ENCODE assay signal across 8 cellular contexts in the genomic region with DNA sequence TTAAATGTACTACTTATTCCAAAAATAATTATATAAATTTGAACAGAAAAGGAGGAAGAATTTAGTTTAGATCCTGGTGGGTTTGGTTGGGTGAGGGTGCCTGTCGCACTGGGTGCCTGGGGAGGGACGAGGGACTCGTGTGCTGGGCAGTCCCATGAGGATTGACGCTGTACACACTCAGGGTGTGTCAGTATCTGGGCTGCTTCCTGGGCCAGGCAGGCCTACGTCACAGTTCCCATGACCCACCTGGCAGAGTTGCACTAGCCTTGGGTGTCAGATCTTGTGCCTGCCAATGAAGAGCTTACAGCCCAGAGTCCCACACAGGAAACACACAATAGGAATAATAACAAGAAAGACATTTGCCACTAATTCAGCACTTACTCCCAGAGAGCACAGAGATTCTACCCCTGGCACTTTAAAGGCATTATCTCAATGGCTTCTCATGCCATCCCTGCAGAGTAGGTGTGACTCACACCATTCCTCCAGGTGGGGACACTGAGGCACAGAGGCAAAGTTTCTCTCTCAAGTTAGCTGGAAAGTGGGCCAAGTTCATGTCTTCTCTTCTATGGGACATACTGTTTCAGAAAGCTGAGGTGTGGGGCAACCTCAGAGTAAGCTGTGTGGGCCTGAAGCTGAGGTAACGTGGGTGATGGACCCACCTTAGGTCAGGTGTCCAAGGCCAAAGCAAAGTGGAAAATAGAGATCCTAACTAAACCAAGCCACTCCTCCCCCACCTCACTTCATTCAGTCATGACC. TPM values are rescaled to one million over a fixed set of nuclear protein-coding genes. Genes with fewer than 3 reads are reported as not detected.
DNase-seq lines count a peak whose midpoint lies in the region; ATAC-seq lines count a peak whose summit lies in the region.

No MANE protein-coding gene starts in this region.

- DNase-seq in left ventricle myocardium superior (peak; percentile 80), OCI-M1 (lab: John Stamatoyannopoulos, UW) (no peak), NOMO-1 (lab: John Stamatoyannopoulos, UW; ENCODE audit: unreplicated experiment in 2 of 2) (no peak), DMS53 treated with DMSO at 0.1 percent for 48 hours (lab: John Stamatoyannopoulos, UW; ENCODE audit: unreplicated experiment) (no peak)

- H3K4me1 Mint-ChIP-seq in activated T-helper 17 cell treated with anti-CD3 and anti-CD28 coated beads, Interleukin-2, amount 50 U/mL, for 72 hours: peaks cover 20% of the 10 kb centered on the region
- peaks cover 47% of the 10 kb centered on the region for H3K4me1 Mint-ChIP-seq in stimulated activated memory B cell treated with anti-CD40 and anti-IgM and Interleukin-4, amounts not matched to agents 10 μg/mL and 1 μg/mL and 100 μg/mL, for 72 hours

- H3K27me3 Mint-ChIP-seq in activated T-helper 17 cell treated with anti-CD3 and anti-CD28 coated beads, Interleukin-2, amount 50 U/mL, for 72 hours: no peaks in the 10 kb centered on the region
- no peaks in the 10 kb centered on the region for H3K27me3 Mint-ChIP-seq in stimulated activated memory B cell treated with anti-CD40 and anti-IgM and Interleukin-4, amounts not matched to agents 10 μg/mL and 1 μg/mL and 100 μg/mL, for 72 hours

- H3K9me3 Mint-ChIP-seq in activated T-helper 17 cell treated with anti-CD3 and anti-CD28 coated beads, Interleukin-2, amount 50 U/mL, for 72 hours: no peaks in the 10 kb centered on the region
- no peaks in the 10 kb centered on the region for H3K9me3 Mint-ChIP-seq in stimulated activated memory B cell treated with anti-CD40 and anti-IgM and Interleukin-4, amounts not matched to agents 10 μg/mL and 1 μg/mL and 100 μg/mL, for 72 hours

- peaks cover 8% of the 10 kb centered on the region for H3K36me3 Mint-ChIP-seq in activated T-helper 17 cell treated with anti-CD3 and anti-CD28 coated beads, Interleukin-2, amount 50 U/mL, for 72 hours (ENCODE audit: low read depth)
- peaks cover 19% of the 10 kb centered on the region for H3K36me3 Mint-ChIP-seq in stimulated activated memory B cell treated with anti-CD40 and anti-IgM and Interleukin-4, amounts not matched to agents 10 μg/mL and 1 μg/mL and 100 μg/mL, for 72 hours

- intact Hi-C loops in left ventricle myocardium superior (cut with micrococcal nuclease): no loop called here

- ATAC-seq in HG03378 (IDR thresholded peaks at IDR 0.05; ENCODE audit: unreplicated experiment) (peak; percentile 47), left ventricle myocardium superior (peak; percentile 68), HG03025 (IDR thresholded peaks at IDR 0.05; ENCODE audit: low FRiP score, unreplicated experiment) (no peak)
- peak; percentile 20 for ATAC-seq in activated T-helper 17 cell treated with anti-CD3 and anti-CD28 coated beads, Interleukin-2, amount 50 U/mL, for 72 hours (replicated peaks)
- ATAC-seq in stimulated activated memory B cell treated with anti-CD40 and anti-IgM and Interleukin-4, amounts not matched to agents 10 μg/mL and 1 μg/mL and 100 μg/mL, for 72 hours: peak; percentile 83

- peak overlapping the region; percentile 82 for H3K27ac Mint-ChIP-seq in activated T-helper 17 cell treated with anti-CD3 and anti-CD28 coated beads, Interleukin-2, amount 50 U/mL, for 72 hours
- peak overlapping the region; percentile 86 for H3K27ac Mint-ChIP-seq in stimulated activated memory B cell treated with anti-CD40 and anti-IgM and Interleukin-4, amounts not matched to agents 10 μg/mL and 1 μg/mL and 100 μg/mL, for 72 hours

- peak overlapping the region; percentile 26 for H3K4me3 Mint-ChIP-seq in activated T-helper 17 cell treated with anti-CD3 and anti-CD28 coated beads, Interleukin-2, amount 50 U/mL, for 72 hours
- no peak overlapping the region for H3K4me3 Mint-ChIP-seq in stimulated activated memory B cell treated with anti-CD40 and anti-IgM and Interleukin-4, amounts not matched to agents 10 μg/mL and 1 μg/mL and 100 μg/mL, for 72 hours

RNA-seq across cellular contexts. Expression of gene SDCBP2, which starts 1.3 kb away (rescaled TPM):
- total RNA-seq in activated T-helper 17 cell treated with anti-CD3 and anti-CD28 coated beads, Interleukin-2, amount 50 U/mL, for 72 hours: 10 to 100 TPM in 1 of 2 donors, 1 to 10 TPM in 1; 1.8 to 14.3 TPM
- 1.5 TPM for total RNA-seq in left ventricle myocardium superior
